Comparison of ENCODE assay signal across 1 cellular context in genomic region chr20:61476956-61477355, GRCh38.
TF ChIP-seq lines count a peak whose summit lies in the region.

No MANE protein-coding gene starts in this region.

TF ChIP-seq in H1, 55 proteins besides CTCF, POLR2A, EP300 and RAD21 (continued from another document):
- TF ChIP-seq CHD7 (IDR thresholded peaks at IDR 0.05; ENCODE audit: insufficient replicate concordance, low read length), result no peak
- no peak for TF ChIP-seq ATF2 (IDR thresholded peaks at IDR 0.05; ENCODE audit: low read length)
- TF ChIP-seq SP4 (IDR thresholded peaks at IDR 0.05; ENCODE audit: low read length), result no peak
- TF ChIP-seq, protein P1, sequence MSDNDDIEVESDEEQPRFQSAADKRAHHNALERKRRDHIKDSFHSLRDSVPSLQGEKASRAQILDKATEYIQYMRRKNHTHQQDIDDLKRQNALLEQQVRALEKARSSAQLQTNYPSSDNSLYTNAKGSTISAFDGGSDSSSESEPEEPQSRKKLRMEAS (IDR thresholded peaks at IDR 0.05), result no peak
- TF ChIP-seq PHF8 (conservative IDR thresholded peaks at IDR 0.05; ENCODE audit: low read depth, low read length), result no peak
- no peak for TF ChIP-seq SP2 (IDR thresholded peaks at IDR 0.05; ENCODE audit: low read length)
- TF ChIP-seq TEAD4 (IDR thresholded peaks at IDR 0.05; ENCODE audit: low read depth, low read length), result no peak
- TF ChIP-seq ZNF274 (IDR thresholded peaks at IDR 0.05; ENCODE audit: borderline replicate concordance, extremely low read depth, low read length), result no peak
- TF ChIP-seq KDM4A (IDR thresholded peaks at IDR 0.05; ENCODE audit: low read depth, low read length, severe bottlenecking), result no peak
- no peak for TF ChIP-seq NANOG (IDR thresholded peaks at IDR 0.05; ENCODE audit: insufficient read depth, low read depth, low read length, poor library complexity, severe bottlenecking)
- TF ChIP-seq MAFK (IDR thresholded peaks at IDR 0.05; ENCODE audit: low read depth, low read length), result no peak
- no peak for TF ChIP-seq TAF7 (optimal IDR thresholded peaks at IDR 0.05; ENCODE audit: borderline replicate concordance, low read depth, low read length)
- TF ChIP-seq JUND (IDR thresholded peaks at IDR 0.05; ENCODE audit: low read length), result no peak
- TF ChIP-seq BACH1 (IDR thresholded peaks at IDR 0.05; ENCODE audit: low read length), result no peak
- TF ChIP-seq RNF2 (IDR thresholded peaks at IDR 0.05; ENCODE audit: borderline replicate concordance, low read depth, low read length, missing control alignments, poor library complexity, severe bottlenecking), result no peak
